Comparison of ENCODE assay signal across 7 cellular contexts in the genomic region with DNA sequence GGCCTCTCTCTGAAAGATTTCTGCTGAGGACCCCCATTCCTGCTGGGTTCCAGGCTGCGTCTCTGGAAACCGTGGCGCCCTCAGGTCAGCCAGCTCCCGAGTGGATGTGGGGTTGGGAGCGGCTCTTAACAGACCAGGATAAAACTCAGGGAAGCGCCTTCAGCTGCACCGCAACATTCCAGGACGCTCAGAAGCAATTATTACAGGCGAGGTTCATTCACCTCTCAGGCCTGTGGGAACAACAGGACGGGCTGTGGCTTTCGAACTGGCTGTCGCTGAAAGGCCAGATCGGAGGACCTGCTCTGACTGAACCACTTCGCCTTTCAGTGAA. TPM values are rescaled to one million over a fixed set of nuclear protein-coding genes. Genes with fewer than 3 reads are reported as not detected.
DNase-seq lines count a peak whose midpoint lies in the region; ATAC-seq and TF ChIP-seq lines count a peak whose summit lies in the region.

No MANE protein-coding gene starts in this region.

- TF ChIP-seq CTCF in HL-60 (IDR thresholded peaks at IDR 0.05; ENCODE audit: insufficient read depth, low read length) = no peak
- no peak for TF ChIP-seq CTCF in kidney epithelial cell (IDR thresholded peaks at IDR 0.05; ENCODE audit: insufficient read depth, low read length, poor library complexity, severe bottlenecking)
- TF ChIP-seq CTCF in GM13976 (IDR thresholded peaks at IDR 0.05; ENCODE audit: borderline replicate concordance, control extremely low read depth, extremely low read depth, insufficient read depth, missing control alignments) = no peak

- peak overlapping the region; percentile 96 to 97 for H3K4me3 Mint-ChIP-seq in stimulated activated naive CD8-positive, alpha-beta T cell treated with anti-CD3 and anti-CD28 coated beads, Interleukin-15, amount 100 ng/mL, for 72 hours

- no peak overlapping the region for H3K27ac Mint-ChIP-seq in stimulated activated naive CD8-positive, alpha-beta T cell treated with anti-CD3 and anti-CD28 coated beads, Interleukin-15, amount 100 ng/mL, for 72 hours

- DNase-seq in HL-60 (ENCODE audit: low read depth in 1 of 2, low spot score in 1 of 2) (no peak), amniotic epithelial cell (ENCODE audit: low read depth) (peak; percentile 54), kidney epithelial cell (ENCODE audit: low read depth) (no peak), GM13976 (ENCODE audit: low spot score) (no peak)
- DNase-seq in stimulated activated naive CD8-positive, alpha-beta T cell treated with anti-CD3 and anti-CD28 coated beads, Interleukin-15, amount 100 ng/mL, for 72 hours = no peak

- no peak overlapping the region for H3K27ac ChIP-seq in HL-60 (replicated peaks)

- H3K4me3 ChIP-seq in HL-60 (replicated peaks; ENCODE audit: insufficient read depth, low read length) = peak overlapping the region; percentile 71
- peak overlapping the region; percentile 94 for H3K4me3 ChIP-seq in kidney epithelial cell (ENCODE audit: low read depth, low read length)

- H3K9me3 Mint-ChIP-seq in stimulated activated naive CD8-positive, alpha-beta T cell treated with anti-CD3 and anti-CD28 coated beads, Interleukin-15, amount 100 ng/mL, for 72 hours = no peaks in the 10 kb centered on the region

- no peaks in the 10 kb centered on the region for H3K36me3 ChIP-seq in kidney epithelial cell (ENCODE audit: control insufficient read depth, insufficient read depth, low read length)

- ATAC-seq in stimulated activated naive CD8-positive, alpha-beta T cell treated with anti-CD3 and anti-CD28 coated beads, Interleukin-15, amount 100 ng/mL, for 72 hours = no peak
- ATAC-seq in HG02840 (IDR thresholded peaks at IDR 0.05; ENCODE audit: low FRiP score, unreplicated experiment) (no peak), HG03039 (IDR thresholded peaks at IDR 0.05; ENCODE audit: unreplicated experiment) (no peak)

- peaks cover 12% of the 10 kb centered on the region for H3K4me1 Mint-ChIP-seq in stimulated activated naive CD8-positive, alpha-beta T cell treated with anti-CD3 and anti-CD28 coated beads, Interleukin-15, amount 100 ng/mL, for 72 hours

- peaks cover 36% of the 10 kb centered on the region for H3K27me3 Mint-ChIP-seq in stimulated activated naive CD8-positive, alpha-beta T cell treated with anti-CD3 and anti-CD28 coated beads, Interleukin-15, amount 100 ng/mL, for 72 hours

- peaks cover 15% of the 10 kb centered on the region for H3K27me3 ChIP-seq in HL-60 (ENCODE audit: insufficient read depth, poor library complexity, severe bottlenecking)
- H3K27me3 ChIP-seq in kidney epithelial cell (ENCODE audit: control insufficient read depth, insufficient read depth, low read length) = no peaks in the 10 kb centered on the region

- in situ Hi-C loops in GM13976 (cut with MboI; ENCODE audit: low sequenced_read_pairs, unreplicated experiment) = loop anchor here (25.0 kb wide), 1 partner anchor 336 kb away; no protein-coding TSS in a partner anchor

RNA-seq across cellular contexts. Expression of a gene that starts 0.4 kb away (rescaled TPM):
- 2.5 and 7.3 TPM in 2 replicates for total RNA-seq in kidney epithelial cell
